In genomic region chr18:30971338-30971956, GRCh38 we compare ENCODE assay signal across 8 cellular contexts.
DNase-seq lines count a peak whose midpoint lies in the region; ATAC-seq and TF ChIP-seq lines count a peak whose summit lies in the region.

No MANE protein-coding gene starts in this region.

- no peaks in the 10 kb centered on the region for H3K27me3 ChIP-seq in GM06990 (replicated peaks; ENCODE audit: control insufficient read depth, insufficient read depth, low read length)
- H3K27me3 ChIP-seq in lower lobe of right lung (ENCODE audit: low read depth) = no peaks in the 10 kb centered on the region

- H3K4me3 Mint-ChIP-seq in activated CD4-positive, alpha-beta T cell treated with anti-CD3 and anti-CD28 coated beads, Interleukin-2, amount 10 ng/mL, durations not matched to agents 24 days and 14 days = no peak overlapping the region

- TF ChIP-seq CTCF in GM06990 (IDR thresholded peaks at IDR 0.05; ENCODE audit: insufficient read depth, low read length, poor library complexity, severe bottlenecking) (peak; percentile 41), lower lobe of right lung (IDR thresholded peaks at IDR 0.05) (peak; percentile 62)

- H3K36me3 Mint-ChIP-seq in activated CD4-positive, alpha-beta T cell treated with anti-CD3 and anti-CD28 coated beads, Interleukin-2, amount 10 ng/mL, durations not matched to agents 24 days and 14 days (ENCODE audit: low read depth) = no peaks in the 10 kb centered on the region

- no peaks in the 10 kb centered on the region for H3K4me1 ChIP-seq in lower lobe of right lung

- no peaks in the 10 kb centered on the region for H3K27me3 Mint-ChIP-seq in activated CD4-positive, alpha-beta T cell treated with anti-CD3 and anti-CD28 coated beads, Interleukin-2, amount 10 ng/mL, durations not matched to agents 24 days and 14 days

- H3K27ac ChIP-seq in lower lobe of right lung = no peak overlapping the region

- H3K36me3 ChIP-seq in GM06990 (ENCODE audit: control insufficient read depth, insufficient read depth, low read length) (no peaks in the 10 kb centered on the region), lower lobe of right lung (no peaks in the 10 kb centered on the region)

- intact Hi-C loops in lower lobe of right lung (cut with DNase I) = no loop called here
- intact Hi-C loops in activated CD4-positive, alpha-beta T cell treated with anti-CD3 and anti-CD28 coated beads, Interleukin-2, amount 10 ng/mL, durations not matched to agents 24 days and 14 days (cut with micrococcal nuclease) = loop anchor here (10.0 kb wide), 1 partner anchor 1097 kb away; no protein-coding TSS in a partner anchor

- H3K9me3 Mint-ChIP-seq in activated CD4-positive, alpha-beta T cell treated with anti-CD3 and anti-CD28 coated beads, Interleukin-2, amount 10 ng/mL, durations not matched to agents 24 days and 14 days = no peaks in the 10 kb centered on the region

- H3K4me3 ChIP-seq in GM06990 (replicated peaks; ENCODE audit: low read depth, low read length) (no peak overlapping the region), lower lobe of right lung (no peak overlapping the region)

- peak in 1 of 2 donors; percentile 75 for ATAC-seq in lower lobe of right lung

- H3K27ac Mint-ChIP-seq in activated CD4-positive, alpha-beta T cell treated with anti-CD3 and anti-CD28 coated beads, Interleukin-2, amount 10 ng/mL, durations not matched to agents 24 days and 14 days = no peak overlapping the region

- H3K9me3 ChIP-seq in lower lobe of right lung = no peaks in the 10 kb centered on the region

- no peaks in the 10 kb centered on the region for H3K4me1 Mint-ChIP-seq in activated CD4-positive, alpha-beta T cell treated with anti-CD3 and anti-CD28 coated beads, Interleukin-2, amount 10 ng/mL, durations not matched to agents 24 days and 14 days

- DNase-seq in GM06990 (ENCODE audit: extremely low read depth, insufficient read length) (peak; percentile 10), HCEC 1CT (peak; percentile 30), NCI-H1417 treated with DMSO at 0.1 percent for 48 hours (lab: John Stamatoyannopoulos, UW) (peak; percentile 21), astrocyte of the hippocampus (ENCODE audit: low read depth, low spot score) (peak; percentile 55), lower lobe of right lung (no peak), HuH-7.5 (ENCODE audit: low spot score) (no peak)
- DNase-seq in activated CD4-positive, alpha-beta T cell treated with anti-CD3 and anti-CD28 coated beads, Interleukin-2, amount 10 ng/mL, durations not matched to agents 24 days and 14 days = no peak
- no peak for DNase-seq in stimulated activated CD4-positive, alpha-beta T cell treated with anti-CD3 and anti-CD28 coated beads, Interleukin-15, amount 100 ng/mL, for 24 hours

Comparison
In these comparisons a context has a peak if more than half of its experiments do, and no peak if none do; other contexts are left out.
1. DNase-seq: peak in GM06990 (single experiment), HCEC 1CT (single experiment), NCI-H1417 treated with DMSO at 0.1 percent for 48 hours (single experiment) and astrocyte of the hippocampus (single experiment); none in lower lobe of right lung (single experiment), HuH-7.5 (single experiment), activated CD4-positive, alpha-beta T cell treated with anti-CD3 and anti-CD28 coated beads, Interleukin-2, amount 10 ng/mL, durations not matched to agents 24 days and 14 days (single experiment) and stimulated activated CD4-positive, alpha-beta T cell treated with anti-CD3 and anti-CD28 coated beads, Interleukin-15, amount 100 ng/mL, for 24 hours (single experiment).